In the genomic region with DNA sequence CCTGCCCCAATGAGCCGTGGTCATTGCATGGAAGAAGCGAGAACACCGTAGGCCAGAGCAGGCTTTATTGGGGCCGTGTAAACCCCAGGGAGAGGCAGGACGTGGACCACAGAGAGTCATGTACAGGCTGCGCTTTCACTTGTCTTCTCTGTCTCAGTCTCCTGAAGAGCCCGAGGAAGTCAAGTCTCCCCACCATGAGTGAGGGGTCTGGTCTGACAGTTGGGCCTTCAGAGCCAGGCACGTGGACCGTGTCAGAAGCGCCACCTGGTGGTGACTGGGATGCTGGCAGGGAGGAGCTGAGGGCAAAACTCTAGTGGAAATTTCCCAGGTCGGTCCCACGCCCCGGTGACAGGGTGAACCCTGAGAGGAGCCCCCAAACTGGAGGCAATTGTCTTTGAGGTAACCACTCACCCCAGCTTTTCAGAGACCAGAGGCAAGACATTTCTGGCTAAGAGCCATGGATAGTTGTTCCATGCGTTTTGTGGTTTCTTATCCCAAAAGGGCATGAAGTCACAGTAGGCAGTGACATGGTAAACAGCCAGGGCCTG, we compare ENCODE assay signal across 8 cellular contexts. TPM values are rescaled to one million over a fixed set of nuclear protein-coding genes. Genes with fewer than 3 reads are reported as not detected.
DNase-seq lines count a peak whose midpoint lies in the region; ATAC-seq, FAIRE-seq and TF ChIP-seq lines count a peak whose summit lies in the region.

No MANE protein-coding gene starts in this region.

- DNase-seq in G401 (ENCODE audit: low spot score) (peak; percentile 62), Kasumi-1 (lab: John Stamatoyannopoulos, UW) (peak; percentile 37 to 44), UCSD-AML1 (lab: John Stamatoyannopoulos, UW; ENCODE audit: unreplicated experiment) (peak; percentile 70), GM12878 (ENCODE audit: low read depth, low spot score) (no peak), inferior parietal cortex (ENCODE audit: extremely low spot score) (peak; percentile 76), T1000 (lab: John Stamatoyannopoulos, UW) (no peak)
- DNase-seq in stimulated activated CD4-positive, alpha-beta T cell treated with anti-CD3 and anti-CD28 coated beads, Interleukin-1b, Interleukin-23, amount 100 ng/mL, for 4 hours (ENCODE audit: low read depth in 2 of 2): peak; percentile 78 to 80

- RAD21 ChIA-PET in GM12878 (lab: Charles Lee; ENCODE audit: unreplicated experiment): interaction anchor here (0.6 to 5.6 kb wide), 11 partner anchors 11 to 385 kb away, joined by 3 to 114 read pairs (median 4); partner anchors contain the start of gene DLST

- SMC1A ChIA-PET in GM12878 (lab: Charles Lee; ENCODE audit: uncharacterized antibody, unreplicated experiment): interaction anchor here (0.6 to 10.3 kb wide), 15 partner anchors 9 to 297 kb away, joined by 3 to 165 read pairs (median 4); partner anchors contain the start of gene DLST

- H2AFZ ChIP-seq in GM12878 (ENCODE audit: control insufficient read depth, low read depth, low read length): no peak overlapping the region

- BruUV-seq in GM12878 (replicated peaks; lab: Mats Ljungman, UMichigan): no TSS peak

- peak; percentile 66; the same call in 1 of the 2 replicates for TF ChIP-seq POLR2A in GM12878 (IDR thresholded peaks at IDR 0.05; ENCODE audit: low read depth, low read length)

- peak; percentile 88 to 96 (median 94) for TF ChIP-seq CTCF in GM12878 (IDR thresholded peaks at IDR 0.05 in 2 of 3, conservative IDR thresholded peaks at IDR 0.05 in 1 of 3; ENCODE audit: control insufficient read depth in 2 of 3, extremely low read depth in 1 of 3, insufficient read depth in 1 of 3, low read depth in 3 of 3, low read length in 3 of 3)

- no peak overlapping the region for H3K4me2 ChIP-seq in GM12878 (ENCODE audit: control insufficient read depth, insufficient read depth)

- peaks cover 4% of the 10 kb centered on the region; the same call in 1 of the 2 replicates for H3K4me1 ChIP-seq in GM12878 (ENCODE audit: control insufficient read depth, insufficient read depth, low read length)

- H3K9ac ChIP-seq in GM12878 (ENCODE audit: control insufficient read depth, insufficient read depth, low read length): no peak overlapping the region

- ATAC-seq in GM12878: peak; percentile 87
- no peak for ATAC-seq in GM19467 (IDR thresholded peaks at IDR 0.05; ENCODE audit: unreplicated experiment)

- WGBS in GM12878 (ENCODE audit: insufficient coverage, insufficient replicate concordance, low lambda C conversion rate, missing lambda C conversion rate): 36% methylated on average over 14 of the region's 14 CpGs

- in situ Hi-C loops in G401 (cut with HindIII; ENCODE audit: low sequenced_read_pairs): loop anchor here (5.0 kb wide), 1 partner anchor 48 kb away; no protein-coding TSS in a partner anchor
- in situ Hi-C loops in GM12878 (cut with MboI): no loop called here

- no peak overlapping the region for H3K4me3 ChIP-seq in GM12878

- no peaks in the 10 kb centered on the region for H3K9me3 ChIP-seq in GM12878 (replicated peaks; ENCODE audit: control insufficient read depth, insufficient read depth, low read length)

- peak; percentile 82 for TF ChIP-seq RAD21 in GM12878 (IDR thresholded peaks at IDR 0.05; ENCODE audit: insufficient read depth, low read depth, low read length)

- CTCF ChIA-PET in GM12878 (lab: Yijun Ruan, JAX): interaction anchor here (0.5 to 26.0 kb wide), 45 partner anchors 10 to 559 kb away, joined by 3 to 552 read pairs (median 4); partner anchors contain the start of genes ISCA2, NPC2, PROX2 and YLPM1

- TF ChIP-seq EP300 in GM12878 (IDR thresholded peaks at IDR 0.05; ENCODE audit: borderline replicate concordance in 1 of 2, control insufficient read depth in 1 of 2, low read depth in 2 of 2, low read length in 2 of 2): no peak

- intact Hi-C loops in GM12878 (cut with micrococcal nuclease; ENCODE audit: unreplicated experiment): loop anchor here (1.0 kb wide), 1 partner anchor 44 kb away; no protein-coding TSS in a partner anchor

- POLR2A ChIA-PET in GM12878 (lab: Charles Lee): interaction anchor here (0.6 to 2.4 kb wide), 4 partner anchors 45 to 390 kb away, joined by 3 to 9 read pairs (median 3); no protein-coding TSS in a partner anchor

- H3K36me3 ChIP-seq in GM12878 (ENCODE audit: control insufficient read depth in 2 of 2, insufficient read depth in 2 of 2, low read length in 1 of 2): peaks cover 9 to 19% of the 10 kb centered on the region in 2 experiments; a peak in 3 of 4 replicates

- peak; percentile 62 for FAIRE-seq in GM12878 (lab: Jason Lieb, UNC)

- H3K79me2 ChIP-seq in GM12878 (ENCODE audit: control insufficient read depth, insufficient read depth, low read length): no peaks in the 10 kb centered on the region

- H3K27me3 ChIP-seq in GM12878 (replicated peaks in 1 of 2; ENCODE audit: control insufficient read depth in 2 of 2, insufficient read depth in 2 of 2, low read length in 1 of 2): no peaks in the 10 kb centered on the region

- H4K20me1 ChIP-seq in GM12878 (ENCODE audit: control insufficient read depth, insufficient read depth): no peaks in the 10 kb centered on the region

- H3K27ac ChIP-seq in GM12878 (ENCODE audit: control insufficient read depth, insufficient read depth): no peak overlapping the region

RNA-seq across cellular contexts. Expression of gene RPS6KL1, which starts 17.4 kb away (rescaled TPM):
- 31.0 and 33.7 TPM in 2 replicates for total RNA-seq in G401 (2014; rRNA removed; shearing (Covaris generic))
- 0.37 and 0.96 TPM in 2 replicates for total RNA-seq in GM12878 (2013; cell fraction: nucleolus; rRNA removed)
- total RNA-seq in GM12878 (2014; rRNA removed) (3.5 and 4.7 TPM in 2 replicates), GM12878 (2014; rRNA removed; fragmentation: Illumina TruSeq; extraction: Trizol) (1.9 and 2.1 TPM in 2 replicates), GM12878 (2021) (2.8 and 4.2 TPM in 2 replicates)
- 0.85 TPM for polyA plus RNA-seq in GM12878 (2011; ENCODE audit: low read depth)
- polyA plus RNA-seq in GM12878 (2011; rRNA removed) (0.04 and 0.14 TPM in 2 replicates), GM12878 (2014; fragmentation: Illumina TruSeq; extraction: Trizol) (0.54 and 2.1 TPM in 2 replicates), GM12878 (2014; fragmentation: Nextera tagmentation; extraction: Ambion mirVana) (under 1 TPM; 0.23 to 0.73 TPM), GM12878 (2014; rRNA removed) (3.4 and 4.2 TPM in 2 replicates), GM12878 (2016; fragmentation: Nextera tagmentation; extraction: Ambion mirVana) (1 to 10 TPM; 1.3 to 2.0 TPM)
- polyA plus RNA-seq in GM12878 (2011; cell fraction: cytosol; rRNA removed): 0.07 and 0.08 TPM in 2 replicates
- polyA plus RNA-seq in GM12878 (2011; cell fraction: nucleus; rRNA removed): 0.22 and 0.31 TPM in 2 replicates
- polyA plus RNA-seq in GM12878 (2012): 2.6 and 2.9 TPM in 2 replicates
- 0.05 TPM in 1 of 2 replicates, not detected in the other for polyA minus RNA-seq in GM12878 (2011; rRNA and poly(A)+ RNA removed)
- not detected in 2 replicates for polyA minus RNA-seq in GM12878 (2011; cell fraction: cytosol; rRNA and poly(A)+ RNA removed)
- 0.29 TPM in 1 of 2 replicates, not detected in the other for polyA minus RNA-seq in GM12878 (2011; cell fraction: nucleus; rRNA and poly(A)+ RNA removed)

RNA-seq across cellular contexts. Expression of gene DLST, which starts 24.0 kb away (rescaled TPM):
- 93.5 and 101 TPM in 2 replicates for total RNA-seq in G401 (2014; rRNA removed; shearing (Covaris generic))
- total RNA-seq in GM12878 (2013; cell fraction: nucleolus; rRNA removed): 115 and 132 TPM in 2 replicates
- total RNA-seq in GM12878 (2014; rRNA removed) (64.7 and 67.0 TPM in 2 replicates), GM12878 (2014; rRNA removed; fragmentation: Illumina TruSeq; extraction: Trizol) (68.3 and 72.9 TPM in 2 replicates), GM12878 (2021) (118 and 126 TPM in 2 replicates)
- polyA plus RNA-seq in GM12878 (2011; ENCODE audit: low read depth): 49.5 TPM
- polyA plus RNA-seq in GM12878 (2011; rRNA removed) (127 and 141 TPM in 2 replicates), GM12878 (2014; fragmentation: Illumina TruSeq; extraction: Trizol) (116 and 119 TPM in 2 replicates), GM12878 (2014; fragmentation: Nextera tagmentation; extraction: Ambion mirVana) (10 to 100 TPM in 1 of 2 experiments, 1 to 10 TPM in 1; 2.9 to 12.2 TPM), GM12878 (2014; rRNA removed) (113 and 116 TPM in 2 replicates), GM12878 (2016; fragmentation: Nextera tagmentation; extraction: Ambion mirVana) (10 to 100 TPM; 10.8 to 14.9 TPM)
- 189 and 215 TPM in 2 replicates for polyA plus RNA-seq in GM12878 (2011; cell fraction: cytosol; rRNA removed)
- 134 and 155 TPM in 2 replicates for polyA plus RNA-seq in GM12878 (2011; cell fraction: nucleus; rRNA removed)
- 68.5 and 77.5 TPM in 2 replicates for polyA plus RNA-seq in GM12878 (2012)
- 130 and 164 TPM in 2 replicates for polyA minus RNA-seq in GM12878 (2011; rRNA and poly(A)+ RNA removed)
- 32.6 and 43.8 TPM in 2 replicates for polyA minus RNA-seq in GM12878 (2011; cell fraction: cytosol; rRNA and poly(A)+ RNA removed)
- 40.4 and 50.0 TPM in 2 replicates for polyA minus RNA-seq in GM12878 (2011; cell fraction: nucleus; rRNA and poly(A)+ RNA removed)

RNA-seq across cellular contexts. Expression of gene PROX2, which starts 29.7 kb away (rescaled TPM):
- total RNA-seq in G401 (2014; rRNA removed; shearing (Covaris generic)): not detected in 2 replicates
- total RNA-seq in GM12878 (2013; cell fraction: nucleolus; rRNA removed): not detected in 2 replicates
- total RNA-seq in GM12878 (2014; rRNA removed): 0.16 and 0.23 TPM in 2 replicates
- total RNA-seq in GM12878 (2014; rRNA removed; fragmentation: Illumina TruSeq; extraction: Trizol): 0.27 and 0.37 TPM in 2 replicates
- 0.11 and 0.33 TPM in 2 replicates for total RNA-seq in GM12878 (2021)
- polyA plus RNA-seq in GM12878 (2011; ENCODE audit: low read depth): 0.29 TPM
- polyA plus RNA-seq in GM12878 (2011; rRNA removed): 0.03 and 0.11 TPM in 2 replicates
- not detected in 2 replicates for polyA plus RNA-seq in GM12878 (2011; cell fraction: cytosol; rRNA removed)
- 0.03 TPM in 1 of 2 replicates, not detected in the other for polyA plus RNA-seq in GM12878 (2011; cell fraction: nucleus; rRNA removed)
- 0.38 and 0.50 TPM in 2 replicates for polyA plus RNA-seq in GM12878 (2012)
- 0.16 TPM in 1 of 2 replicates, not detected in the other for polyA plus RNA-seq in GM12878 (2014; fragmentation: Illumina TruSeq; extraction: Trizol)
- under 1 TPM; 0.04 to 0.05 TPM for polyA plus RNA-seq in GM12878 (2014; fragmentation: Nextera tagmentation; extraction: Ambion mirVana)
- 0.08 and 0.12 TPM in 2 replicates for polyA plus RNA-seq in GM12878 (2014; rRNA removed)
- polyA plus RNA-seq in GM12878 (2016; fragmentation: Nextera tagmentation; extraction: Ambion mirVana): under 1 TPM; 0.28 to 0.42 TPM
- not detected in 2 replicates for polyA minus RNA-seq in GM12878 (2011; rRNA and poly(A)+ RNA removed)
- polyA minus RNA-seq in GM12878 (2011; cell fraction: cytosol; rRNA and poly(A)+ RNA removed): not detected in 2 replicates
- not detected in 2 replicates for polyA minus RNA-seq in GM12878 (2011; cell fraction: nucleus; rRNA and poly(A)+ RNA removed)

RNA-seq across cellular contexts. Expression of gene PGF, which starts 49.7 kb away (rescaled TPM):
- total RNA-seq in G401 (2014; rRNA removed; shearing (Covaris generic)): 1.8 and 3.9 TPM in 2 replicates
- total RNA-seq in GM12878 (2013; cell fraction: nucleolus; rRNA removed): 13.5 and 14.0 TPM in 2 replicates
- total RNA-seq in GM12878 (2014; rRNA removed) (0.76 and 0.79 TPM in 2 replicates), GM12878 (2014; rRNA removed; fragmentation: Illumina TruSeq; extraction: Trizol) (0.40 and 0.46 TPM in 2 replicates), GM12878 (2021) (1.0 and 1.1 TPM in 2 replicates)
- polyA plus RNA-seq in GM12878 (2011; ENCODE audit: low read depth): 1.0 TPM
- polyA plus RNA-seq in GM12878 (2011; rRNA removed) (2.4 and 5.5 TPM in 2 replicates), GM12878 (2014; fragmentation: Illumina TruSeq; extraction: Trizol) (0.27 and 0.32 TPM in 2 replicates), GM12878 (2014; fragmentation: Nextera tagmentation; extraction: Ambion mirVana) (under 1 TPM; 0.11 to 0.16 TPM), GM12878 (2014; rRNA removed) (0.46 and 0.66 TPM in 2 replicates), GM12878 (2016; fragmentation: Nextera tagmentation; extraction: Ambion mirVana) (1 to 10 TPM; 3.5 to 4.2 TPM)
- polyA plus RNA-seq in GM12878 (2011; cell fraction: cytosol; rRNA removed): 4.5 and 4.9 TPM in 2 replicates
- 7.8 and 12.6 TPM in 2 replicates for polyA plus RNA-seq in GM12878 (2011; cell fraction: nucleus; rRNA removed)
- polyA plus RNA-seq in GM12878 (2012): 2.0 and 2.9 TPM in 2 replicates
- polyA minus RNA-seq in GM12878 (2011; rRNA and poly(A)+ RNA removed): 3.4 and 6.9 TPM in 2 replicates
- polyA minus RNA-seq in GM12878 (2011; cell fraction: cytosol; rRNA and poly(A)+ RNA removed): 1.4 and 3.5 TPM in 2 replicates
- 8.7 and 9.3 TPM in 2 replicates for polyA minus RNA-seq in GM12878 (2011; cell fraction: nucleus; rRNA and poly(A)+ RNA removed)

Comparison
In these comparisons a context has a peak if more than half of its experiments do, and no peak if none do; other contexts are left out.
1. DNase-seq: peak in G401 (single experiment), Kasumi-1 (2 of 2), UCSD-AML1 (single experiment), inferior parietal cortex (single experiment) and stimulated activated CD4-positive, alpha-beta T cell treated with anti-CD3 and anti-CD28 coated beads, Interleukin-1b, Interleukin-23, amount 100 ng/mL, for 4 hours (2 of 2); none in GM12878 (single experiment) and T1000 (single experiment).